ENCODE assay signal across 29 cellular contexts in genomic region chr1:207676153-207676552, GRCh38. TPM values are rescaled to one million over a fixed set of nuclear protein-coding genes. Genes with fewer than 3 reads are reported as not detected.
"Had no signal": no experiment of that assay in that cellular context is flagged by ENCODE, and none has a peak within 500 bp of the region (broad histone marks: within the 10 kb centered on the region; RNA-seq: fewer than 3 reads in every experiment).

No MANE protein-coding gene starts in this region.

- H3K27me3 ChIP-seq: testis, thyroid gland, tibial artery, upper lobe of left lung, vagina had no signal

- ATAC-seq: stimulated activated effector memory CD8-positive, alpha-beta T cell treated with anti-CD3 and anti-CD28 coated beads, Interleukin-12 subunit alpha, Interleukin-12 subunit beta, amount 100 ng/mL, for 72 hours; stimulated activated memory B cell treated with anti-CD40 and anti-IgM and Interleukin-4, amounts not matched to agents 10 μg/mL and 1 μg/mL and 100 μg/mL, for 72 hours; stimulated activated naive CD8-positive, alpha-beta T cell treated with anti-CD3 and anti-CD28 coated beads, Interleukin-15, amount 100 ng/mL, for 72 hours; stimulated activated naive CD8-positive, alpha-beta T cell treated with anti-CD3 and anti-CD28 coated beads, Interleukin-15, Interleukin-2, amounts not matched to agents 100 U/mL and 50 U/mL, for 24 hours; upper lobe of right lung had no signal

- H3K27ac Mint-ChIP-seq: stimulated activated effector memory CD8-positive, alpha-beta T cell treated with anti-CD3 and anti-CD28 coated beads, Interleukin-12 subunit alpha, Interleukin-12 subunit beta, amount 100 ng/mL, for 72 hours; stimulated activated memory B cell treated with anti-CD40 and anti-IgM and Interleukin-4, amounts not matched to agents 10 μg/mL and 1 μg/mL and 100 μg/mL, for 72 hours; stimulated activated naive CD8-positive, alpha-beta T cell treated with anti-CD3 and anti-CD28 coated beads, Interleukin-15, amount 100 ng/mL, for 72 hours; stimulated activated naive CD8-positive, alpha-beta T cell treated with anti-CD3 and anti-CD28 coated beads, Interleukin-15, Interleukin-2, amounts not matched to agents 100 ng/mL and 50 ng/mL, for 24 hours; type B pancreatic cell had no signal

- H3K4me1 ChIP-seq: stomach, suprapubic skin, testis, thyroid gland, tibial artery, tibial nerve, transverse colon, upper lobe of left lung, upper lobe of right lung, uterus, vagina had no signal

- H3K4me3 ChIP-seq: stomach, suprapubic skin, testis, thoracic aorta, thyroid gland, tibial artery, tibial nerve, transverse colon, upper lobe of left lung, upper lobe of right lung, uterus, vagina had no signal

- DNase-seq: stimulated activated CD4-positive, alpha-beta T cell treated with anti-CD3 and anti-CD28 coated beads, Interleukin-2, amount 100 ng/mL, for 48 hours; stimulated activated CD4-positive, alpha-beta T cell treated with anti-CD3 and anti-CD28 coated beads, Interleukin-4, amount 100 ng/mL, for 1 hour; stimulated activated CD4-positive, alpha-beta T cell treated with anti-CD3 and anti-CD28 coated beads, Interleukin-4, amount 100 ng/mL, for 24 hours; stimulated activated CD4-positive, alpha-beta T cell treated with anti-CD3 and anti-CD28 coated beads, Interleukin-4, amount 100 ng/mL, for 4 hours; stimulated activated CD8-positive, alpha-beta memory T cell treated with anti-CD3 and anti-CD28 coated beads, Interleukin-4, amount 100 ng/mL, for 48 hours; stimulated activated naive CD4-positive, alpha-beta T cell; stimulated activated naive CD4-positive, alpha-beta T cell treated with Interleukin-2 at 50 U/mL for 16 hours; stimulated activated naive CD8-positive, alpha-beta T cell treated with anti-CD3 and anti-CD28 coated beads, Interleukin-15, amount 100 ng/mL, for 72 hours; stimulated activated naive CD8-positive, alpha-beta T cell treated with anti-CD3 and anti-CD28 coated beads, Interleukin-15, Interleukin-2, amounts not matched to agents 100 U/mL and 50 U/mL, for 24 hours; stomach; substantia nigra; testis; thyroid gland; tibial artery; transverse colon; upper lobe of left lung; upper lobe of right lung; uterus had no signal

- H3K27ac ChIP-seq: stomach, suprapubic skin, testis, thoracic aorta, thyroid gland, tibial artery, tibial nerve, transverse colon, upper lobe of left lung, upper lobe of right lung, uterus, vagina had no signal

- H3K4me1 Mint-ChIP-seq: stimulated activated effector memory CD8-positive, alpha-beta T cell treated with anti-CD3 and anti-CD28 coated beads, Interleukin-12 subunit alpha, Interleukin-12 subunit beta, amount 100 ng/mL, for 72 hours; stimulated activated naive CD8-positive, alpha-beta T cell treated with anti-CD3 and anti-CD28 coated beads, Interleukin-15, amount 100 ng/mL, for 72 hours had no signal

- H3K36me3 Mint-ChIP-seq: stimulated activated effector memory CD8-positive, alpha-beta T cell treated with anti-CD3 and anti-CD28 coated beads, Interleukin-12 subunit alpha, Interleukin-12 subunit beta, amount 100 ng/mL, for 72 hours; stimulated activated memory B cell treated with anti-CD40 and anti-IgM and Interleukin-4, amounts not matched to agents 10 μg/mL and 1 μg/mL and 100 μg/mL, for 72 hours; type B pancreatic cell had no signal

- H3K36me3 ChIP-seq: stomach, suprapubic skin, thoracic aorta, thyroid gland, tibial artery, tibial nerve, transverse colon, upper lobe of left lung, upper lobe of right lung, uterus, vagina had no signal

- H3K9me3 ChIP-seq: stomach, suprapubic skin, testis, thoracic aorta, thyroid gland, tibial artery, tibial nerve, transverse colon, upper lobe of left lung, upper lobe of right lung, uterus, vagina had no signal

- H3K4me3 Mint-ChIP-seq: stimulated activated effector memory CD8-positive, alpha-beta T cell treated with anti-CD3 and anti-CD28 coated beads, Interleukin-12 subunit alpha, Interleukin-12 subunit beta, amount 100 ng/mL, for 72 hours; stimulated activated memory B cell treated with anti-CD40 and anti-IgM and Interleukin-4, amounts not matched to agents 10 μg/mL and 1 μg/mL and 100 μg/mL, for 72 hours; stimulated activated naive CD8-positive, alpha-beta T cell treated with anti-CD3 and anti-CD28 coated beads, Interleukin-15, amount 100 ng/mL, for 72 hours; stimulated activated naive CD8-positive, alpha-beta T cell treated with anti-CD3 and anti-CD28 coated beads, Interleukin-15, Interleukin-2, amounts not matched to agents 100 ng/mL and 50 ng/mL, for 24 hours; type B pancreatic cell had no signal

- H3K9me3 Mint-ChIP-seq: stimulated activated effector memory CD8-positive, alpha-beta T cell treated with anti-CD3 and anti-CD28 coated beads, Interleukin-12 subunit alpha, Interleukin-12 subunit beta, amount 100 ng/mL, for 72 hours; stimulated activated memory B cell treated with anti-CD40 and anti-IgM and Interleukin-4, amounts not matched to agents 10 μg/mL and 1 μg/mL and 100 μg/mL, for 72 hours; stimulated activated naive CD8-positive, alpha-beta T cell treated with anti-CD3 and anti-CD28 coated beads, Interleukin-15, amount 100 ng/mL, for 72 hours; stimulated activated naive CD8-positive, alpha-beta T cell treated with anti-CD3 and anti-CD28 coated beads, Interleukin-15, Interleukin-2, amounts not matched to agents 100 ng/mL and 50 ng/mL, for 24 hours; type B pancreatic cell had no signal

RNA-seq across cellular contexts. Expression of gene CR1L, which starts 31.2 kb away (rescaled TPM):
- total RNA-seq: suprapubic skin, temporal lobe, testis, thoracic aorta, transverse colon, upper lobe of right lung, ureter, vagina had no signal
- polyA plus RNA-seq: stomach, urinary bladder had no signal
